ENCODE assay signal across 10 cellular contexts in the genomic region with DNA sequence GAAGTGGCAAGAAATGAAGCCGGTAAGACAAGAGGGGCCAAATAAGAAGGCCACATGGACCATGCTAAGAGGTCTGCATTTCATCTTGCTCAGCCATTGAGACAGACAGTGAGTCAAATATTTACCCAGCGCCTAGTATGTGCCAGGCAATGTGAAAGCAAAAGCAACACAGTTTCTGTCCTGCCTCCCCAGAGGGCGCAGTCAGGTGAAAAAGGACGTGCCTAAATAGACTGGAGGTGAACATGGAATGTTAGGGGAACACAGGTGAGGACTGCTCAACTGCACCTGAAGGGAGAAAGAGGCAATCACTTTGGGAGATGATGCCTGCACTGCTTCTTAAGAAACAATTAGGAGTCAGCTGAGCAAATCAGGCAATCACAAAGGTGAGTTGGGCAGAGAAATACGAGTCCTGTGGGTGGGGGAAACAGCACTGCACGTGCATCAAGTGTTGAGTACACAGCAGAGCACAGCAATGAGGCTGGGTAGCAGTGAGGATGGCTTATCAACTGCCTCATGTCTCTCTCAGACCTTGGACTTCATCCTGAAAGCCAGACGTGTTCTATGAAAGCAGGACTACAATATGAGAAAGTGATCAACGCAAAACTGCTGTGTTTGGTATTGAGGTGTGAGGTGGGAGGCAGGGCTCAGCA.
DNase-seq lines count a peak whose midpoint lies in the region; ATAC-seq and TF ChIP-seq lines count a peak whose summit lies in the region.
"Had no signal": no experiment of that assay in that cellular context is flagged by ENCODE, and none has a peak within 500 bp of the region (broad histone marks: within the 10 kb centered on the region; RNA-seq: fewer than 3 reads in every experiment).

No MANE protein-coding gene starts in this region.

- ATAC-seq in GM19023 (IDR thresholded peaks at IDR 0.05; ENCODE audit: unreplicated experiment) (peak; percentile 88), HG03097 (IDR thresholded peaks at IDR 0.05; ENCODE audit: low FRiP score, unreplicated experiment) (peak; percentile 75)
- ATAC-seq in activated T-cell treated with anti-CD3 and anti-CD28 coated beads, Interleukin-2, amount 50 U/mL, for 4 hours = peak; percentile 79 to 84
- ATAC-seq in stimulated activated effector memory CD8-positive, alpha-beta T cell treated with anti-CD3 and anti-CD28 coated beads, Interleukin-12 subunit alpha, Interleukin-12 subunit beta, amount 100 ng/mL, for 72 hours = peak; percentile 90

- no peak overlapping the region for H3K9ac ChIP-seq in BLaER1 treated with 17β-estradiol and CSF1 and Interleukin-3, amounts not matched to agents 10 nM and 100 nM

- TF ChIP-seq POLR2A in esophagus muscularis mucosa (IDR thresholded peaks at IDR 0.05; ENCODE audit: low read depth) = no peak
- TF ChIP-seq POLR2A in tibial nerve (IDR thresholded peaks at IDR 0.05) = no peak

- H3K27me3 Mint-ChIP-seq in activated T-cell treated with anti-CD3 and anti-CD28 coated beads, Interleukin-2, amount 50 U/mL, for 4 hours (ENCODE audit: low read depth) = no peaks in the 10 kb centered on the region
- H3K27me3 Mint-ChIP-seq: activated naive CD8-positive, alpha-beta T cell treated with anti-CD3 and anti-CD28 coated beads, Interleukin-2, amount 10 ng/mL, durations not matched to agents 7 days and 5 days had no signal

- peaks cover 38% of the 10 kb centered on the region for H3K4me1 Mint-ChIP-seq in activated T-cell treated with anti-CD3 and anti-CD28 coated beads, Interleukin-2, amount 50 U/mL, for 4 hours (ENCODE audit: low read depth)
- peaks cover 49% of the 10 kb centered on the region for H3K4me1 Mint-ChIP-seq in stimulated activated effector memory CD8-positive, alpha-beta T cell treated with anti-CD3 and anti-CD28 coated beads, Interleukin-12 subunit alpha, Interleukin-12 subunit beta, amount 100 ng/mL, for 72 hours

- no peak overlapping the region for H3K27ac ChIP-seq in BLaER1 treated with 17β-estradiol and CSF1 and Interleukin-3, amounts not matched to agents 10 nM and 100 nM
- H3K27ac ChIP-seq in esophagus muscularis mucosa (replicated peaks in 1 of 4) (no peak overlapping the region), tibial nerve (peak overlapping the region in 1 of 4 donors; percentile 56)

- H3K9me3 Mint-ChIP-seq in activated T-cell treated with anti-CD3 and anti-CD28 coated beads, Interleukin-2, amount 50 U/mL, for 4 hours = peaks cover 8% of the 10 kb centered on the region
- peaks cover 15% of the 10 kb centered on the region for H3K9me3 Mint-ChIP-seq in stimulated activated effector memory CD8-positive, alpha-beta T cell treated with anti-CD3 and anti-CD28 coated beads, Interleukin-12 subunit alpha, Interleukin-12 subunit beta, amount 100 ng/mL, for 72 hours

- H3K4me3 Mint-ChIP-seq in activated T-cell treated with anti-CD3 and anti-CD28 coated beads, Interleukin-2, amount 50 U/mL, for 4 hours = peak overlapping the region; percentile 47
- peak overlapping the region; percentile 70 for H3K4me3 Mint-ChIP-seq in stimulated activated effector memory CD8-positive, alpha-beta T cell treated with anti-CD3 and anti-CD28 coated beads, Interleukin-12 subunit alpha, Interleukin-12 subunit beta, amount 100 ng/mL, for 72 hours
- H3K4me3 Mint-ChIP-seq: activated naive CD8-positive, alpha-beta T cell treated with anti-CD3 and anti-CD28 coated beads, Interleukin-2, amount 10 ng/mL, durations not matched to agents 7 days and 5 days; neural crest cell had no signal

- peaks cover 0 to 38% (median 0%) of the 10 kb centered on the region in 11 experiments; a peak in 5 of 22 replicates for H4K20me1 ChIP-seq in BLaER1 treated with 17β-estradiol and CSF1 and Interleukin-3, amounts not matched to agents 10 nM and 100 nM

- H3K27me3 ChIP-seq in BLaER1 treated with 17β-estradiol and CSF1 and Interleukin-3, amounts not matched to agents 10 nM and 100 nM = peaks cover 0 to 21% (median 0%) of the 10 kb centered on the region in 11 experiments; a peak in 5 of 22 replicates
- H3K27me3 ChIP-seq in esophagus muscularis mucosa (no peaks in the 10 kb centered on the region), tibial nerve (no peaks in the 10 kb centered on the region)

- TF ChIP-seq CTCF in esophagus muscularis mucosa (IDR thresholded peaks at IDR 0.05) (no peak), tibial nerve (IDR thresholded peaks at IDR 0.05) (no peak)

- H3K36me3 Mint-ChIP-seq in activated T-cell treated with anti-CD3 and anti-CD28 coated beads, Interleukin-2, amount 50 U/mL, for 4 hours (ENCODE audit: insufficient read depth) = peaks cover 24% of the 10 kb centered on the region
- H3K36me3 Mint-ChIP-seq in stimulated activated effector memory CD8-positive, alpha-beta T cell treated with anti-CD3 and anti-CD28 coated beads, Interleukin-12 subunit alpha, Interleukin-12 subunit beta, amount 100 ng/mL, for 72 hours = no peaks in the 10 kb centered on the region

- DNase-seq in activated T-cell treated with anti-CD3 and anti-CD28 coated beads, Interleukin-2, amount 50 U/mL, for 4 hours = no peak
- peak; percentile 15 to 68 for DNase-seq in stimulated activated effector memory CD8-positive, alpha-beta T cell treated with anti-CD3 and anti-CD28 coated beads, Interleukin-12 subunit alpha, Interleukin-12 subunit beta, amount 100 ng/mL, for 72 hours (ENCODE audit: low spot score in 2 of 2)
- DNase-seq in esophagus muscularis mucosa (ENCODE audit: extremely low spot score) (no peak), tibial nerve (ENCODE audit: low spot score in 2 of 2) (no peak)
- no peak for DNase-seq in central memory CD4-positive, alpha-beta T cell
- DNase-seq: activated naive CD8-positive, alpha-beta T cell treated with anti-CD3 and anti-CD28 coated beads, Interleukin-2, amount 10 ng/mL, durations not matched to agents 7 days and 5 days had no signal

- H3K27ac Mint-ChIP-seq in stimulated activated effector memory CD8-positive, alpha-beta T cell treated with anti-CD3 and anti-CD28 coated beads, Interleukin-12 subunit alpha, Interleukin-12 subunit beta, amount 100 ng/mL, for 72 hours = peak overlapping the region; percentile 76
- H3K27ac Mint-ChIP-seq: activated naive CD8-positive, alpha-beta T cell treated with anti-CD3 and anti-CD28 coated beads, Interleukin-2, amount 10 ng/mL, durations not matched to agents 7 days and 5 days had no signal

- 93% methylated on average over 8 of the region's 8 CpGs for WGBS in esophagus muscularis mucosa
- 89% methylated on average over 8 of the region's 8 CpGs for WGBS in tibial nerve, 2 donors

- H3K4me2 ChIP-seq in BLaER1 treated with 17β-estradiol and CSF1 and Interleukin-3, amounts not matched to agents 10 nM and 100 nM = peak overlapping the region in 6 of 11 experiments; percentile 1 to 48 (median 20); a peak in 6 of 22 replicates

- TF ChIP-seq EP300 in esophagus muscularis mucosa (IDR thresholded peaks at IDR 0.05) (no peak), tibial nerve (IDR thresholded peaks at IDR 0.05) (no peak)

- H3K36me3 ChIP-seq in BLaER1 treated with 17β-estradiol and CSF1 and Interleukin-3, amounts not matched to agents 10 nM and 100 nM = peaks cover 4 to 27% (median 9%) of the 10 kb centered on the region in 11 experiments; a peak in 18 of 22 replicates
- H3K36me3 ChIP-seq in esophagus muscularis mucosa (peaks cover 0 to 6% (median 0%) of the 10 kb centered on the region in 4 donors), tibial nerve (peaks cover 0 to 8% (median 0%) of the 10 kb centered on the region in 3 donors)

- peaks cover 4 to 56% (median 25%) of the 10 kb centered on the region in 10 experiments; a peak in 16 of 20 replicates for H3K4me1 ChIP-seq in BLaER1 treated with 17β-estradiol and CSF1 and Interleukin-3, amounts not matched to agents 10 nM and 100 nM
- peaks cover 0 to 15% (median 11%) of the 10 kb centered on the region in 4 donors for H3K4me1 ChIP-seq in esophagus muscularis mucosa
- peaks cover 0 to 23% (median 5%) of the 10 kb centered on the region in 4 donors for H3K4me1 ChIP-seq in tibial nerve

- H3K9me3 ChIP-seq in BLaER1 treated with 17β-estradiol and CSF1 and Interleukin-3, amounts not matched to agents 10 nM and 100 nM (replicated peaks in 1 of 11) = peaks cover 17 to 32% (median 25%) of the 10 kb centered on the region in 11 experiments
- H3K9me3 ChIP-seq in esophagus muscularis mucosa = peaks cover 0 to 8% (median 3%) of the 10 kb centered on the region in 4 donors
- H3K9me3 ChIP-seq in tibial nerve = peaks cover 0 to 10% (median 3%) of the 10 kb centered on the region in 4 donors

- intact Hi-C loops in esophagus muscularis mucosa (cut with DNase I) = no loop called here

- no peak overlapping the region for H3K4me3 ChIP-seq in BLaER1 treated with 17β-estradiol and CSF1 and Interleukin-3, amounts not matched to agents 10 nM and 100 nM
- H3K4me3 ChIP-seq in esophagus muscularis mucosa (no peak overlapping the region), tibial nerve (no peak overlapping the region)

Comparison
In these comparisons a context has a peak if more than half of its experiments do, and no peak if none do; other contexts are left out.
1. DNase-seq: peak in stimulated activated effector memory CD8-positive, alpha-beta T cell treated with anti-CD3 and anti-CD28 coated beads, Interleukin-12 subunit alpha, Interleukin-12 subunit beta, amount 100 ng/mL, for 72 hours (2 of 2); none in activated T-cell treated with anti-CD3 and anti-CD28 coated beads, Interleukin-2, amount 50 U/mL, for 4 hours (single experiment), esophagus muscularis mucosa (single experiment), central memory CD4-positive, alpha-beta T cell (single experiment) and tibial nerve (0 of 2).
2. Peak in every context shown above with its lines, with median percentiles within 50 percentile points of each other: ATAC-seq.